29 cellular contexts compared by ENCODE assay signal in genomic region chr6:24997905-24998304, GRCh38.
DNase-seq lines count a peak whose midpoint lies in the region; ATAC-seq and TF ChIP-seq lines count a peak whose summit lies in the region.
"Had no signal": no experiment of that assay in that cellular context is flagged by ENCODE, and none has a peak within 500 bp of the region (broad histone marks: within the 10 kb centered on the region; RNA-seq: fewer than 3 reads in every experiment).

No MANE protein-coding gene starts in this region.

- no peak overlapping the region for H4K8ac ChIP-seq in H9 (replicated peaks; ENCODE audit: insufficient read length, low read depth, low read length)

- no peak overlapping the region for H3K18ac ChIP-seq in H9 (ENCODE audit: insufficient read length, low read depth, low read length)

- H3K79me1 ChIP-seq in H9 (ENCODE audit: insufficient read depth, low read depth, low read length, poor library complexity, severe bottlenecking) = no peaks in the 10 kb centered on the region

- H3K4me1 Mint-ChIP-seq in CD4-positive, alpha-beta T cell (ENCODE audit: low read depth) = peaks cover 72% of the 10 kb centered on the region
- H3K4me1 Mint-ChIP-seq in H9 (peaks cover 31 to 33% of the 10 kb centered on the region in 2 experiments), activated B cell treated with CpG ODN at 0.5 μM for 24 hours (peaks cover 82% of the 10 kb centered on the region)
- peaks cover 40% of the 10 kb centered on the region for H3K4me1 Mint-ChIP-seq in activated CD4-positive, alpha-beta T cell treated with anti-CD3 and anti-CD28 coated beads, Interleukin-2, amount 10 ng/mL, durations not matched to agents 24 days and 14 days

- H2AFZ ChIP-seq in H9 (ENCODE audit: low read length) = no peak overlapping the region

- H4K91ac ChIP-seq in H9 (ENCODE audit: insufficient read length, low read depth, low read length) = no peak overlapping the region

- TF ChIP-seq CTCF in CD4-positive, alpha-beta T cell (IDR thresholded peaks at IDR 0.05) = no peak
- TF ChIP-seq CTCF in H9 (conservative IDR thresholded peaks at IDR 0.05) (no peak), activated B cell treated with CpG ODN at 0.5 μM for 24 hours (IDR thresholded peaks at IDR 0.05) (no peak), neutrophil (IDR thresholded peaks at IDR 0.05) (no peak)

- no peak for ATAC-seq in CD4-positive, alpha-beta T cell (ENCODE audit: poor library complexity)
- no peak for ATAC-seq in activated B cell treated with CpG ODN at 0.5 μM for 24 hours (ENCODE audit: low read depth)
- ATAC-seq: left ventricle myocardium superior, right cardiac atrium had no signal

- H2BK20ac ChIP-seq in H9 (ENCODE audit: low read depth, low read length, poor library complexity, severe bottlenecking) = no peak overlapping the region

- H3K4ac ChIP-seq in H9 (ENCODE audit: low read depth, low read length) = no peak overlapping the region

- no peaks in the 10 kb centered on the region for H4K20me1 ChIP-seq in H9 (ENCODE audit: control insufficient read depth, insufficient read depth, insufficient read length)

- CTCF ChIA-PET in CD4-positive, alpha-beta T cell (lab: Charles Lee) = interaction anchor here (2.2 to 9.4 kb wide), 2 partner anchors 62 to 142 kb away, joined by 8 to 180 read pairs; partner anchors contain the start of gene RIPOR2
- CTCF ChIA-PET in activated B cell treated with CpG ODN at 0.5 μM for 24 hours (lab: Charles Lee) = interaction anchor here (1.5 to 1.7 kb wide), 2 partner anchors 73 to 142 kb away, joined by 3 to 5 read pairs; no protein-coding TSS in a partner anchor

- H3K36me3 ChIP-seq in neutrophil (no peaks in the 10 kb centered on the region), MG63 (no peaks in the 10 kb centered on the region)
- H3K36me3 ChIP-seq: esophagus squamous epithelium, SJCRH30, uterus had no signal

- peaks cover 9% of the 10 kb centered on the region; the same call in 1 of the 2 replicates for H3K4me1 ChIP-seq in H9 (ENCODE audit: insufficient read depth, low read length)
- H3K4me1 ChIP-seq in neutrophil (ENCODE audit: control insufficient read depth in 1 of 2, insufficient read depth in 1 of 2, low read depth in 1 of 2, low read length in 1 of 2) = peaks cover 71 to 76% of the 10 kb centered on the region in 2 experiments
- H3K4me1 ChIP-seq: SJCRH30, testis had no signal

- WGBS in H9 (ENCODE audit: extremely low coverage, insufficient read length, low lambda C conversion rate) = no CpG with 5 or more reads among the region's 3 CpGs

- no peak overlapping the region for H3K14ac ChIP-seq in H9 (ENCODE audit: insufficient read depth, low read length)

- no peak overlapping the region for H2AK5ac ChIP-seq in H9 (ENCODE audit: insufficient read length, low read length)

- intact Hi-C loops in CD4-positive, alpha-beta T cell (cut with DNase I, micrococcal nuclease) = no loop called here
- intact Hi-C loops in activated B cell treated with CpG ODN at 0.5 μM for 24 hours (cut with micrococcal nuclease) = no loop called here
- intact Hi-C loops in activated CD4-positive, alpha-beta T cell treated with anti-CD3 and anti-CD28 coated beads, Interleukin-2, amount 10 ng/mL, durations not matched to agents 24 days and 14 days (cut with micrococcal nuclease) = no loop called here

- H3K9me3 ChIP-seq in CD4-positive, alpha-beta T cell (ENCODE audit: control insufficient read depth, low read length) = no peaks in the 10 kb centered on the region
- H3K9me3 ChIP-seq in H9 (ENCODE audit: control insufficient read depth, low read depth, low read length) = no peaks in the 10 kb centered on the region
- no peaks in the 10 kb centered on the region for H3K9me3 ChIP-seq in neutrophil
- H3K9me3 ChIP-seq in MG63 = no peaks in the 10 kb centered on the region
- H3K9me3 ChIP-seq: esophagus squamous epithelium, SJCRH30, testis, uterus had no signal

- no peak overlapping the region for H2BK12ac ChIP-seq in H9 (ENCODE audit: insufficient read length, low read depth, low read length)

- H3K56ac ChIP-seq in H9 (ENCODE audit: insufficient read length, low read depth, low read length) = no peak overlapping the region

- H3K27ac ChIP-seq in CD4-positive, alpha-beta T cell (ENCODE audit: low read depth, low read length) = no peak overlapping the region
- H3K27ac ChIP-seq in H9 (ENCODE audit: insufficient read length, low read depth, low read length) (peak overlapping the region; percentile 6), neutrophil (peak overlapping the region; percentile 90)
- H3K27ac ChIP-seq: esophagus squamous epithelium, HL-60, SJCRH30, testis had no signal

- no peak overlapping the region for H3K23ac ChIP-seq in H9 (ENCODE audit: insufficient read length, low read depth, low read length)

- H3K79me2 ChIP-seq in H9 (ENCODE audit: insufficient read depth, low read length) = no peaks in the 10 kb centered on the region

- no peak overlapping the region for H3K9ac ChIP-seq in H9 (ENCODE audit: extremely low read depth, insufficient read length, low read length)

- H2BK120ac ChIP-seq in H9 (ENCODE audit: low read depth, low read length, poor library complexity, severe bottlenecking) = no peak overlapping the region

- peak overlapping the region; percentile 15 to 26 for H3K4me3 ChIP-seq in neutrophil (ENCODE audit: low read depth in 1 of 2, low read length in 1 of 2)
- H3K4me3 ChIP-seq in MG63 = no peak overlapping the region
- H3K4me3 ChIP-seq: esophagus squamous epithelium, SJCRH30, testis, uterus had no signal

- H3K9me3 Mint-ChIP-seq in CD4-positive, alpha-beta T cell = no peaks in the 10 kb centered on the region
- H3K9me3 Mint-ChIP-seq in H9 (peaks cover 14 to 25% of the 10 kb centered on the region in 2 experiments), activated B cell treated with CpG ODN at 0.5 μM for 24 hours (no peaks in the 10 kb centered on the region)
- H3K9me3 Mint-ChIP-seq in activated CD4-positive, alpha-beta T cell treated with anti-CD3 and anti-CD28 coated beads, Interleukin-2, amount 10 ng/mL, durations not matched to agents 24 days and 14 days = no peaks in the 10 kb centered on the region

- no peak overlapping the region for H2BK15ac ChIP-seq in H9 (ENCODE audit: low read depth, low read length)

- DNase-seq in CD4-positive, alpha-beta T cell = no peak
- DNase-seq in H9 = no peak
- DNase-seq in activated B cell treated with CpG ODN at 0.5 μM for 24 hours = no peak
- no peak for DNase-seq in activated CD4-positive, alpha-beta T cell treated with anti-CD3 and anti-CD28 coated beads, Interleukin-2, amount 10 ng/mL, durations not matched to agents 24 days and 14 days
- no peak for DNase-seq in activated CD4-positive, alpha-beta T cell treated with anti-CD3 and anti-CD28 coated beads, Interleukin-2, amount 50 U/mL, for 48 hours
- DNase-seq in MG63 = no peak
- DNase-seq: activated naive CD4-positive, alpha-beta T cell treated with anti-CD3 and anti-CD28 coated beads, Interleukin-2, amount 50 U/mL, for 16 hours; caudate nucleus; DMS79; endodermal cell; esophagus squamous epithelium; HCEC 1CT; hypothalamus; islet precursor cell; left ventricle myocardium superior; midbrain; NCI-H1436; NCI-H2107; NCI-H446; right cardiac atrium; SJCRH30; stimulated activated CD4-positive, alpha-beta T cell treated with anti-CD3 and anti-CD28 coated beads, Interleukin-4, amount 100 ng/mL, for 1 hour; stimulated activated naive CD4-positive, alpha-beta T cell treated with Interleukin-2 at 50 U/mL for 16 hours; T-helper 1 cell; testis; uterus had no signal

- H3K27me3 Mint-ChIP-seq in CD4-positive, alpha-beta T cell = no peaks in the 10 kb centered on the region
- no peaks in the 10 kb centered on the region for H3K27me3 Mint-ChIP-seq in H9 (ENCODE audit: low read depth)
- H3K27me3 Mint-ChIP-seq in activated B cell treated with CpG ODN at 0.5 μM for 24 hours = no peaks in the 10 kb centered on the region
- no peaks in the 10 kb centered on the region for H3K27me3 Mint-ChIP-seq in activated CD4-positive, alpha-beta T cell treated with anti-CD3 and anti-CD28 coated beads, Interleukin-2, amount 10 ng/mL, durations not matched to agents 24 days and 14 days

- H3T11ph ChIP-seq in H9 (ENCODE audit: low read length) = no peak overlapping the region

- POLR2A ChIA-PET in CD4-positive, alpha-beta T cell (lab: Charles Lee) = interaction anchor here (0.8 to 1.8 kb wide), 2 partner anchors 20 to 96 kb away, joined by 5 to 6 read pairs; no protein-coding TSS in a partner anchor
- POLR2A ChIA-PET in activated B cell treated with CpG ODN at 0.5 μM for 24 hours (lab: Charles Lee) = no interaction called here

- no peak overlapping the region for H3K4me3 Mint-ChIP-seq in CD4-positive, alpha-beta T cell
- H3K4me3 Mint-ChIP-seq in H9 (peak overlapping the region in 1 of 2 experiments; percentile 5; a peak in 1 of 5 replicates), activated B cell treated with CpG ODN at 0.5 μM for 24 hours (peak overlapping the region; percentile 21)
- H3K4me3 Mint-ChIP-seq in activated CD4-positive, alpha-beta T cell treated with anti-CD3 and anti-CD28 coated beads, Interleukin-2, amount 10 ng/mL, durations not matched to agents 24 days and 14 days = no peak overlapping the region
- H3K4me3 Mint-ChIP-seq: endodermal cell, nephron had no signal

- peak overlapping the region; percentile 62 for H3K27ac Mint-ChIP-seq in CD4-positive, alpha-beta T cell
- peak overlapping the region; percentile 32 to 97 (median 91) for H3K27ac Mint-ChIP-seq in H9
- peak overlapping the region; percentile 46 for H3K27ac Mint-ChIP-seq in activated B cell treated with CpG ODN at 0.5 μM for 24 hours
- no peak overlapping the region for H3K27ac Mint-ChIP-seq in activated CD4-positive, alpha-beta T cell treated with anti-CD3 and anti-CD28 coated beads, Interleukin-2, amount 10 ng/mL, durations not matched to agents 24 days and 14 days
- H3K27ac Mint-ChIP-seq: endodermal cell, nephron had no signal

- no peaks in the 10 kb centered on the region for H3K27me3 ChIP-seq in CD4-positive, alpha-beta T cell (ENCODE audit: control insufficient read depth, insufficient read depth, low read length)
- no peaks in the 10 kb centered on the region for H3K27me3 ChIP-seq in H9 (ENCODE audit: insufficient read depth, low read length)
- no peaks in the 10 kb centered on the region for H3K27me3 ChIP-seq in neutrophil
- H3K27me3 ChIP-seq in MG63 = no peaks in the 10 kb centered on the region
- H3K27me3 ChIP-seq: esophagus squamous epithelium, SJCRH30, testis, uterus had no signal

- H3K4me2 ChIP-seq in H9 (ENCODE audit: insufficient read depth, insufficient read length, low read length) = no peak overlapping the region

- H4K5ac ChIP-seq in H9 (ENCODE audit: insufficient read length, low read depth, low read length) = no peak overlapping the region

- H2BK5ac ChIP-seq in H9 (ENCODE audit: insufficient read length, low read length) = no peak overlapping the region

- H3K36me3 Mint-ChIP-seq in CD4-positive, alpha-beta T cell (ENCODE audit: low read depth) = no peaks in the 10 kb centered on the region
- H3K36me3 Mint-ChIP-seq in H9 (ENCODE audit: insufficient read depth in 1 of 3, low read depth in 3 of 3) (peaks cover 4 to 26% (median 18%) of the 10 kb centered on the region in 3 experiments; a peak in 6 of 7 replicates), activated B cell treated with CpG ODN at 0.5 μM for 24 hours (ENCODE audit: low read depth) (peaks cover 55% of the 10 kb centered on the region)
- H3K36me3 Mint-ChIP-seq in activated CD4-positive, alpha-beta T cell treated with anti-CD3 and anti-CD28 coated beads, Interleukin-2, amount 10 ng/mL, durations not matched to agents 24 days and 14 days (ENCODE audit: low read depth) = peaks cover 10% of the 10 kb centered on the region

- no peaks in the 10 kb centered on the region for H3K23me2 ChIP-seq in H9 (ENCODE audit: insufficient read length, low read depth, low read length, poor library complexity, severe bottlenecking)
